Comparison of ENCODE assay signal across 15 cellular contexts in the genomic region with DNA sequence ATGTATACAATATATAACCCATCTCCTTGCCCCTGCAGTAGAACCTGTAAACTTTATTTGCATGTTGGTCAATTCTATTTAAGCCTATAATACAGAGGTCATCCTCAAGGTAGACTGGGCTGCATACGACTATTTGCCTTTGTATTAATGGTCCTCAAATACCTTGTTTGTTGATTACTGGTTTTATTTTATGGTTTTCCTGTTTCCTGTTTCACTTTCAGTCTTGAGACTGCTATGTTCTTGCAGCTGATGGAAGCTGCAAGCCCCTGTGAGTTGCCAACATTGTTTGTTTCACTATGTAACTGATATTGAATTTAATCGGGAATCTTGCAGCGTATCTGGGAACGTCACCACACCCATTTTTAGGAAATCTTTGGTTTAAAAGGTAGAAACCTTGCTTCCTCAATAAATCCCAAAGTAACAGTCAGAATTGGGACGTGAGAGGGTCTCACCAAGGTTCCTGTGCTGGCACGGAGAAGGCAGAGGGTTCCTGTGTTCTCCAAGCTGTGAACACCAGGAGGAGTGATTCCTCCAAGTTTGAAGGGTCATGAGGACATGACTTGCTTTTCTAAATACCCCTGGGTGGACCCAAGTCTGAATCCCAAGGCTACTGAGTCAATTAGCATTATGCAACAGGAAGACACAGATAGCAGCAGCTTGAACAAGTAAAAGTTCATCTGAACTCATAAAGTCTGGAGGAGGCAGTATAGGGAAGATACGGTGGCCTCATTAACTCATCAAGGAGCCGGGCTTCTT.
DNase-seq lines count a peak whose midpoint lies in the region; ATAC-seq, FAIRE-seq and TF ChIP-seq lines count a peak whose summit lies in the region.
"Had no signal": no experiment of that assay in that cellular context is flagged by ENCODE, and none has a peak within 500 bp of the region (broad histone marks: within the 10 kb centered on the region; RNA-seq: fewer than 3 reads in every experiment).

No MANE protein-coding gene starts in this region.

- intact Hi-C loops in activated CD4-positive, alpha-beta T cell treated with anti-CD3 and anti-CD28 coated beads for 36 hours (cut with DNase I, micrococcal nuclease) = no loop called here
- intact Hi-C loops in natural killer cell (cut with micrococcal nuclease) = no loop called here
- intact Hi-C loops in uterus (cut with DNase I; ENCODE audit: low total_unique reads) = no loop called here

- H3K4me3 ChIP-seq in bronchial epithelial cell (ENCODE audit: low read depth, low read length) = no peak overlapping the region
- H3K4me3 ChIP-seq in uterus = no peak overlapping the region
- H3K4me3 ChIP-seq: neural progenitor cell, upper lobe of right lung had no signal

- FAIRE-seq in bronchial epithelial cell (lab: Jason Lieb, UNC) = no peak

- H3K36me3 ChIP-seq in bronchial epithelial cell (ENCODE audit: control insufficient read depth, insufficient read depth, low read length) (no peaks in the 10 kb centered on the region), uterus (no peaks in the 10 kb centered on the region)
- H3K36me3 ChIP-seq: neural progenitor cell, upper lobe of right lung had no signal

- H3K9me3 ChIP-seq in uterus = no peaks in the 10 kb centered on the region
- H3K9me3 ChIP-seq: upper lobe of right lung had no signal

- no peak overlapping the region for H3K27ac ChIP-seq in uterus
- H3K27ac ChIP-seq: neural progenitor cell, upper lobe of right lung had no signal

- peaks cover 11% of the 10 kb centered on the region for H3K4me1 Mint-ChIP-seq in activated CD4-positive, alpha-beta T cell treated with anti-CD3 and anti-CD28 coated beads for 36 hours
- peaks cover 14 to 26% of the 10 kb centered on the region in 2 donors for H3K4me1 Mint-ChIP-seq in natural killer cell
- H3K4me1 Mint-ChIP-seq in progenitor cell of endocrine pancreas (ENCODE audit: low read depth) = no peaks in the 10 kb centered on the region

- no peak overlapping the region for H3K27ac Mint-ChIP-seq in activated CD4-positive, alpha-beta T cell treated with anti-CD3 and anti-CD28 coated beads for 36 hours
- H3K27ac Mint-ChIP-seq in natural killer cell (peak overlapping the region; percentile 86 to 87), progenitor cell of endocrine pancreas (no peak overlapping the region)
- H3K27ac Mint-ChIP-seq: neural progenitor cell had no signal

- H3K9me3 Mint-ChIP-seq in activated CD4-positive, alpha-beta T cell treated with anti-CD3 and anti-CD28 coated beads for 36 hours (ENCODE audit: low read depth) = no peaks in the 10 kb centered on the region
- H3K9me3 Mint-ChIP-seq in natural killer cell (no peaks in the 10 kb centered on the region), progenitor cell of endocrine pancreas (ENCODE audit: low read depth) (no peaks in the 10 kb centered on the region)
- H3K9me3 Mint-ChIP-seq: neural progenitor cell had no signal

- H3K36me3 Mint-ChIP-seq in activated CD4-positive, alpha-beta T cell treated with anti-CD3 and anti-CD28 coated beads for 36 hours (ENCODE audit: low read depth) = no peaks in the 10 kb centered on the region
- H3K36me3 Mint-ChIP-seq in natural killer cell (no peaks in the 10 kb centered on the region), progenitor cell of endocrine pancreas (ENCODE audit: insufficient read depth) (no peaks in the 10 kb centered on the region)
- H3K36me3 Mint-ChIP-seq: neural progenitor cell had no signal

- DNase-seq in activated CD4-positive, alpha-beta T cell treated with anti-CD3 and anti-CD28 coated beads for 36 hours = no peak
- DNase-seq in activated CD4-positive, alpha-beta T cell treated with anti-CD3 and anti-CD28 coated beads, Interleukin-2, amount 50 U/mL, for 1 hour = no peak
- DNase-seq in bronchial epithelial cell (ENCODE audit: low read depth) (peak; percentile 36), natural killer cell (no peak), DMS79 treated with DMSO at 0.1 percent for 48 hours (lab: John Stamatoyannopoulos, UW) (no peak), progenitor cell of endocrine pancreas (ENCODE audit: low spot score, unreplicated experiment) (no peak), uterus (no peak)
- DNase-seq: activated CD4-positive, CD25-positive, alpha-beta regulatory T cell treated with anti-CD3 and anti-CD28 coated beads, Interleukin-2, amount 50 U/mL, for 72 hours; activated naive CD4-positive, alpha-beta T cell; EL; islet precursor cell; NK-92 treated with Interleukin-12 subunit alpha and Interleukin-12 subunit beta, amount 100 ng/mL, for 24 hours; upper lobe of right lung had no signal

- no peaks in the 10 kb centered on the region for H3K27me3 ChIP-seq in bronchial epithelial cell (ENCODE audit: control insufficient read depth, insufficient read depth, low read length)
- H3K27me3 ChIP-seq in uterus = no peaks in the 10 kb centered on the region
- H3K27me3 ChIP-seq: neural progenitor cell, upper lobe of right lung had no signal

- peak overlapping the region; percentile 10 for H3K4me3 Mint-ChIP-seq in activated CD4-positive, alpha-beta T cell treated with anti-CD3 and anti-CD28 coated beads for 36 hours
- H3K4me3 Mint-ChIP-seq in natural killer cell (peak overlapping the region; percentile 72), progenitor cell of endocrine pancreas (ENCODE audit: low read depth) (no peak overlapping the region)
- H3K4me3 Mint-ChIP-seq: neural progenitor cell had no signal

- no peaks in the 10 kb centered on the region for H3K4me1 ChIP-seq in uterus
- H3K4me1 ChIP-seq: upper lobe of right lung had no signal

- no peak for TF ChIP-seq POLR2A in uterus (IDR thresholded peaks at IDR 0.05)

- TF ChIP-seq CTCF in bronchial epithelial cell (IDR thresholded peaks at IDR 0.05; ENCODE audit: insufficient read depth, low read length, severe bottlenecking) (no peak), natural killer cell (IDR thresholded peaks at IDR 0.05) (no peak), progenitor cell of endocrine pancreas (IDR thresholded peaks at IDR 0.05; ENCODE audit: unreplicated experiment) (no peak), uterus (IDR thresholded peaks at IDR 0.05) (no peak)

- POLR2A ChIA-PET in activated CD4-positive, alpha-beta T cell treated with anti-CD3 and anti-CD28 coated beads for 36 hours (lab: Charles Lee) = interaction anchor here (0.7 kb wide), 1 partner anchor 32 kb away, joined by 3 read pairs; no protein-coding TSS in a partner anchor

- H3K27me3 Mint-ChIP-seq in activated CD4-positive, alpha-beta T cell treated with anti-CD3 and anti-CD28 coated beads for 36 hours = no peaks in the 10 kb centered on the region
- peaks cover 3 to 4% of the 10 kb centered on the region in 2 donors for H3K27me3 Mint-ChIP-seq in natural killer cell (ENCODE audit: low read depth in 2 of 2)
- H3K27me3 Mint-ChIP-seq in progenitor cell of endocrine pancreas = no peaks in the 10 kb centered on the region

- CTCF ChIA-PET in activated CD4-positive, alpha-beta T cell treated with anti-CD3 and anti-CD28 coated beads for 36 hours (lab: Charles Lee) = no interaction called here

- ATAC-seq in activated CD4-positive, alpha-beta T cell treated with anti-CD3 and anti-CD28 coated beads for 36 hours = no peak
- ATAC-seq in HG02884 (IDR thresholded peaks at IDR 0.05; ENCODE audit: unreplicated experiment) = peak; percentile 60
- peak; percentile 34 to 64 (median 37) for ATAC-seq in natural killer cell
- ATAC-seq: upper lobe of right lung had no signal

Comparison
In these comparisons a context has a peak if more than half of its experiments do, and no peak if none do; other contexts are left out.
1. H3K27ac Mint-ChIP-seq: peak in natural killer cell (2 of 2); none in activated CD4-positive, alpha-beta T cell treated with anti-CD3 and anti-CD28 coated beads for 36 hours (single experiment) and progenitor cell of endocrine pancreas (single experiment).